In genomic region chr15:62591842-62592838, GRCh38 we compare ENCODE assay signal across 18 cellular contexts.
A peak's percentile ranks its signal among the peaks of the same experiment; 100 is the strongest.
DNase-seq lines count a peak whose midpoint lies in the region; ATAC-seq and TF ChIP-seq lines count a peak whose summit lies in the region.
"Had no signal": no experiment of that assay in that cellular context is flagged by ENCODE, and none has a peak within 500 bp of the region (broad histone marks: within the 10 kb centered on the region; RNA-seq: fewer than 3 reads in every experiment).

No MANE protein-coding gene starts in this region.

- H3K4me3 ChIP-seq in coronary artery (peak overlapping the region; percentile 19), transverse colon (no peak overlapping the region), lower leg skin (ENCODE audit: low read depth, poor library complexity, severe bottlenecking) (no peak overlapping the region)
- H3K4me3 ChIP-seq: adrenal gland, K562, skin epidermis had no signal

- TF ChIP-seq EP300 in transverse colon (IDR thresholded peaks at IDR 0.05; ENCODE audit: low read depth), result no peak

- DNase-seq in HT-29 (ENCODE audit: low spot score) (peak; percentile 47), coronary artery (ENCODE audit: low spot score) (no peak), left lobe of liver (ENCODE audit: low spot score) (no peak), transverse colon (no peak), lower leg skin (ENCODE audit: low spot score in 2 of 2) (no peak), SIG-M5 treated with dmso at 0.1 percent for 504 hours (lab: John Stamatoyannopoulos, UW; ENCODE audit: unreplicated experiment) (no peak)
- DNase-seq: activated CD4-positive, alpha-beta T cell treated with anti-CD3 and anti-CD28 coated beads for 48 hours; activated T-cell treated with anti-CD3 and anti-CD28 coated beads, Interleukin-2, amount 50 U/mL, for 48 hours; adrenal gland; COR-L47; effector memory CD4-positive, alpha-beta T cell; glutamatergic neuron; NCI-H524 treated with DMSO at 0.1 percent for 48 hours had no signal

- no peaks in the 10 kb centered on the region for H3K27me3 ChIP-seq in transverse colon
- H3K27me3 ChIP-seq: adrenal gland had no signal

- no peak for TF ChIP-seq POLR2A in transverse colon (IDR thresholded peaks at IDR 0.05)
- no peak for TF ChIP-seq POLR2A in lower leg skin (IDR thresholded peaks at IDR 0.05)

- peak overlapping the region; percentile 44 to 71 for H3K27ac ChIP-seq in coronary artery
- H3K27ac ChIP-seq in transverse colon, result peak overlapping the region in 3 of 4 donors; percentile 9 to 59 (median 19)
- H3K27ac ChIP-seq: adrenal gland, RWPE1, skin epidermis had no signal

- WGBS in transverse colon (ENCODE audit: low coverage in 1 of 2), 2 donors, result 50 to 64% methylated on average over 6 to 8 of the region's 8 CpGs
- 74 to 79% methylated on average over 8 of the region's 8 CpGs for WGBS in lower leg skin, 2 donors

- TF ChIP-seq CTCF in coronary artery (IDR thresholded peaks at IDR 0.05) (no peak), transverse colon (IDR thresholded peaks at IDR 0.05) (no peak), lower leg skin (IDR thresholded peaks at IDR 0.05) (no peak)

- ATAC-seq in left lobe of liver (peak; percentile 49), GM18909 (IDR thresholded peaks at IDR 0.05; ENCODE audit: poor library complexity, unreplicated experiment) (no peak), GM21528 (IDR thresholded peaks at IDR 0.05; ENCODE audit: low FRiP score, unreplicated experiment) (no peak)
- ATAC-seq: K562 had no signal

- H3K4me1 ChIP-seq in transverse colon, result peaks cover 13 to 43% (median 39%) of the 10 kb centered on the region in 4 donors
- H3K4me1 ChIP-seq: adrenal gland had no signal

- in situ Hi-C loops in transverse colon (cut with MboI; ENCODE audit: low pct_ligation_motif_present in 1 of 4, low pct_unique_long_range_greater_than_20kb in 1 of 4, low sequenced_read_pairs in 3 of 4), result no loop called here

- H3K36me3 ChIP-seq in transverse colon, result no peaks in the 10 kb centered on the region
- H3K36me3 ChIP-seq: adrenal gland had no signal

- intact Hi-C loops in transverse colon (cut with DNase I; ENCODE audit: low total_unique reads) (no loop called here), lower leg skin (cut with DNase I; ENCODE audit: low total_unique reads) (no loop called here)

- H3K9me3 ChIP-seq in transverse colon, result no peaks in the 10 kb centered on the region
- H3K9me3 ChIP-seq: adrenal gland had no signal
